32 cellular contexts compared by ENCODE assay signal in genomic region chr3:48963591-48963990, GRCh38.
"Had no signal": no experiment of that assay in that cellular context is flagged by ENCODE, and none has a peak within 500 bp of the region (broad histone marks: within the 10 kb centered on the region; RNA-seq: fewer than 3 reads in every experiment).

No MANE protein-coding gene starts in this region.

- H3K36me3 ChIP-seq: breast epithelium had no signal

- H3K4me1 Mint-ChIP-seq: activated naive CD4-positive, alpha-beta T cell treated with anti-CD3 and anti-CD28 coated beads, Interleukin-2, amount 50 U/mL, for 24 hours had no signal

- H3K4me3 ChIP-seq: body of pancreas, breast epithelium, Peyer's patch, SJSA1 had no signal

- H3K9me3 ChIP-seq: body of pancreas, breast epithelium, Peyer's patch, SJSA1, SK-N-SH had no signal

- ATAC-seq: activated CD4-positive, alpha-beta T cell treated with anti-CD3 and anti-CD28 coated beads for 36 hours; activated CD4-positive, CD25-positive, alpha-beta regulatory T cell treated with anti-CD3 and anti-CD28 coated beads, Interleukin-2, amount 50 U/mL, for 24 hours; activated CD8-positive, alpha-beta memory T cell treated with anti-CD3 and anti-CD28 coated beads, Interleukin-2, amount 10 ng/mL, durations not matched to agents 7 days and 5 days; body of pancreas; PC-3 had no signal

- H3K4me1 ChIP-seq: body of pancreas, breast epithelium, Peyer's patch, SJSA1 had no signal

- H3K27ac Mint-ChIP-seq: activated CD4-positive, alpha-beta memory T cell treated with anti-CD3 and anti-CD28 coated beads, Interleukin-2, amount 10 ng/mL, durations not matched to agents 7 days and 5 days; activated CD4-positive, alpha-beta T cell treated with anti-CD3 and anti-CD28 coated beads for 36 hours; activated CD8-positive, alpha-beta memory T cell treated with anti-CD3 and anti-CD28 coated beads, Interleukin-2, amount 10 ng/mL, durations not matched to agents 7 days and 5 days; activated naive CD4-positive, alpha-beta T cell treated with anti-CD3 and anti-CD28 coated beads, Interleukin-2, amount 50 U/mL, for 24 hours; activated naive CD8-positive, alpha-beta T cell treated with anti-CD3 and anti-CD28 coated beads, Interleukin-2, amount 10 ng/mL, durations not matched to agents 7 days and 5 days; activated T-helper 2 cell treated with anti-CD3 and anti-CD28 coated beads, Interferon-gamma antibody, Interleukin-2, Interleukin-4, amounts not matched to agents 10 μg/mL and 5 μg/mL and 100 μg/mL, durations not matched to agents 14 hours and 24 hours and 36 hours; T-helper 1 cell treated with Interleukin-12 subunit alpha and Interleukin-12 subunit beta and Interleukin-4 antibody, amounts not matched to agents 30 μg/mL and 1 μg/mL, for 36 hours; T-helper 2 cell treated with Interferon-gamma antibody and Interleukin-4, amounts not matched to agents 5 μg/mL and 100 μg/mL, for 36 hours had no signal

- H3K27me3 ChIP-seq: body of pancreas, breast epithelium, Peyer's patch, SJSA1 had no signal

- H3K27me3 Mint-ChIP-seq: activated CD4-positive, alpha-beta memory T cell treated with anti-CD3 and anti-CD28 coated beads, Interleukin-2, amount 10 ng/mL, durations not matched to agents 7 days and 5 days; activated CD4-positive, alpha-beta T cell treated with anti-CD3 and anti-CD28 coated beads for 36 hours; activated CD8-positive, alpha-beta memory T cell treated with anti-CD3 and anti-CD28 coated beads, Interleukin-2, amount 10 ng/mL, durations not matched to agents 7 days and 5 days; activated naive CD4-positive, alpha-beta T cell treated with anti-CD3 and anti-CD28 coated beads, Interleukin-2, amount 50 U/mL, for 24 hours; activated naive CD8-positive, alpha-beta T cell treated with anti-CD3 and anti-CD28 coated beads, Interleukin-2, amount 10 ng/mL, durations not matched to agents 7 days and 5 days had no signal

- DNase-seq: activated CD4-positive, alpha-beta memory T cell treated with anti-CD3 and anti-CD28 coated beads, Interleukin-2, amount 10 ng/mL, durations not matched to agents 7 days and 5 days; activated CD4-positive, alpha-beta T cell treated with anti-CD3 and anti-CD28 coated beads for 36 hours; activated CD4-positive, alpha-beta T cell treated with anti-CD3 and anti-CD28 coated beads, Interleukin-2, amount 50 U/mL, for 1 hour; activated CD8-positive, alpha-beta memory T cell treated with anti-CD3 and anti-CD28 coated beads for 24 hours; activated CD8-positive, alpha-beta memory T cell treated with anti-CD3 and anti-CD28 coated beads, Interleukin-2, amount 10 ng/mL, durations not matched to agents 7 days and 5 days; activated gamma-delta T cell; activated naive CD4-positive, alpha-beta T cell treated with Interleukin-2 at 50 U/mL for 16 hours; activated naive CD8-positive, alpha-beta T cell treated with anti-CD3 and anti-CD28 coated beads, Interleukin-2, amount 10 ng/mL, durations not matched to agents 7 days and 5 days; amygdala; body of pancreas; Karpas-422; KBM-7; NCI-H1048; NCI-H1105 treated with DMSO at 0.1 percent for 48 hours; NCI-H1436; NCI-H1694; NCI-H1930; NCI-H2081 treated with DMSO at 0.1 percent for 48 hours; NCI-H345; NCI-H524 treated with DMSO at 0.1 percent for 48 hours; PC-3; RPMI8226; SHP77 treated with DMSO at 0.1 percent for 48 hours; SK-N-SH had no signal

- H3K4me3 Mint-ChIP-seq: activated CD4-positive, alpha-beta memory T cell treated with anti-CD3 and anti-CD28 coated beads, Interleukin-2, amount 10 ng/mL, durations not matched to agents 7 days and 5 days; activated CD4-positive, alpha-beta T cell treated with anti-CD3 and anti-CD28 coated beads for 36 hours; activated CD8-positive, alpha-beta memory T cell treated with anti-CD3 and anti-CD28 coated beads, Interleukin-2, amount 10 ng/mL, durations not matched to agents 7 days and 5 days; activated naive CD4-positive, alpha-beta T cell treated with anti-CD3 and anti-CD28 coated beads, Interleukin-2, amount 50 U/mL, for 24 hours; activated naive CD8-positive, alpha-beta T cell treated with anti-CD3 and anti-CD28 coated beads, Interleukin-2, amount 10 ng/mL, durations not matched to agents 7 days and 5 days; T-helper 1 cell treated with Interleukin-12 subunit alpha and Interleukin-12 subunit beta and Interleukin-4 antibody, amounts not matched to agents 30 μg/mL and 1 μg/mL, for 36 hours; T-helper 2 cell treated with Interferon-gamma antibody and Interleukin-4, amounts not matched to agents 5 μg/mL and 100 μg/mL, for 36 hours had no signal

- H3K27ac ChIP-seq: body of pancreas, breast epithelium, Peyer's patch, SJSA1 had no signal

- H3K9me3 Mint-ChIP-seq: activated CD4-positive, alpha-beta memory T cell treated with anti-CD3 and anti-CD28 coated beads, Interleukin-2, amount 10 ng/mL, durations not matched to agents 7 days and 5 days; activated naive CD4-positive, alpha-beta T cell treated with anti-CD3 and anti-CD28 coated beads, Interleukin-2, amount 50 U/mL, for 24 hours; activated naive CD8-positive, alpha-beta T cell treated with anti-CD3 and anti-CD28 coated beads, Interleukin-2, amount 10 ng/mL, durations not matched to agents 7 days and 5 days; activated T-helper 2 cell treated with anti-CD3 and anti-CD28 coated beads, Interferon-gamma antibody, Interleukin-2, Interleukin-4, amounts not matched to agents 10 μg/mL and 5 μg/mL and 100 μg/mL, durations not matched to agents 14 hours and 24 hours and 36 hours; T-helper 1 cell treated with Interleukin-12 subunit alpha and Interleukin-12 subunit beta and Interleukin-4 antibody, amounts not matched to agents 30 μg/mL and 1 μg/mL, for 36 hours; T-helper 2 cell treated with Interferon-gamma antibody and Interleukin-4, amounts not matched to agents 5 μg/mL and 100 μg/mL, for 36 hours had no signal

- H3K9ac ChIP-seq: SK-N-SH had no signal
